ENCODE assay signal across 20 cellular contexts in genomic region chr9:89639961-89640360, GRCh38. TPM values are rescaled to one million over a fixed set of nuclear protein-coding genes. Genes with fewer than 3 reads are reported as not detected.
DNase-seq lines count a peak whose midpoint lies in the region; ATAC-seq and TF ChIP-seq lines count a peak whose summit lies in the region.
"Had no signal": no experiment of that assay in that cellular context is flagged by ENCODE, and none has a peak within 500 bp of the region (broad histone marks: within the 10 kb centered on the region; RNA-seq: fewer than 3 reads in every experiment).

No MANE protein-coding gene starts in this region.

- no peak for TF ChIP-seq POLR2A in stomach (IDR thresholded peaks at IDR 0.05)

- intact Hi-C loops in left ventricle myocardium inferior (cut with micrococcal nuclease), result no loop called here
- intact Hi-C loops in left ventricle myocardium superior (cut with micrococcal nuclease), result no loop called here
- intact Hi-C loops in stomach (cut with DNase I; ENCODE audit: low total_unique reads), result no loop called here

- peaks cover 44% of the 10 kb centered on the region for H3K4me1 ChIP-seq in left ventricle myocardium inferior
- peaks cover 20 to 44% (median 31%) of the 10 kb centered on the region in 4 donors for H3K4me1 ChIP-seq in stomach
- H3K4me1 ChIP-seq: A549, parathyroid adenoma had no signal

- TF ChIP-seq CTCF in left ventricle myocardium inferior (IDR thresholded peaks at IDR 0.05; ENCODE audit: borderline replicate concordance), result no peak
- no peak for TF ChIP-seq CTCF in nephron (IDR thresholded peaks at IDR 0.05; ENCODE audit: unreplicated experiment in 3 of 3)
- no peak for TF ChIP-seq CTCF in stomach (IDR thresholded peaks at IDR 0.05)

- H3K9me3 Mint-ChIP-seq in nephron, result no peaks in the 10 kb centered on the region
- H3K9me3 Mint-ChIP-seq: activated B cell treated with CpG ODN at 0.5 μM for 24 hours; CD4-positive, alpha-beta memory T cell had no signal

- DNase-seq in left ventricle myocardium inferior (no peak), left ventricle myocardium superior (no peak), stomach (no peak), cerebellar cortex (ENCODE audit: low spot score) (no peak), SIG-M5 (lab: John Stamatoyannopoulos, UW) (no peak), cerebellar nuclear complex (lab: John Stamatoyannopoulos, UW) (no peak)
- no peak for DNase-seq in activated CD8-positive, alpha-beta memory T cell treated with anti-CD3 and anti-CD28 coated beads, Interleukin-2, amount 50 U/mL, for 48 hours
- DNase-seq: activated B cell treated with CpG ODN at 0.5 μM for 24 hours; activated CD8-positive, alpha-beta memory T cell treated with anti-CD3 and anti-CD28 coated beads for 24 hours; amniotic stem cell; CD4-positive, alpha-beta memory T cell; DMS79; NCI-H187; SHP77; T-helper 2 cell had no signal

- H3K27ac Mint-ChIP-seq in nephron, result peak overlapping the region; percentile 50 to 78 (median 74)
- H3K27ac Mint-ChIP-seq: activated B cell treated with CpG ODN at 0.5 μM for 24 hours; CD4-positive, alpha-beta memory T cell had no signal

- no peak for ATAC-seq in left ventricle myocardium superior
- ATAC-seq: A549 had no signal

- H3K4me3 Mint-ChIP-seq in nephron, result peak overlapping the region in 1 of 3 experiments; percentile 53
- H3K4me3 Mint-ChIP-seq: activated B cell treated with CpG ODN at 0.5 μM for 24 hours; CD4-positive, alpha-beta memory T cell had no signal

- H3K4me3 ChIP-seq in left ventricle myocardium inferior, result peak overlapping the region; percentile 30
- H3K4me3 ChIP-seq in stomach, result no peak overlapping the region
- H3K4me3 ChIP-seq: A549 had no signal

- H3K27me3 Mint-ChIP-seq in nephron (ENCODE audit: low read depth), result peaks cover 20% of the 10 kb centered on the region
- H3K27me3 Mint-ChIP-seq: activated B cell treated with CpG ODN at 0.5 μM for 24 hours; CD4-positive, alpha-beta memory T cell had no signal

- H3K27ac ChIP-seq in left ventricle myocardium inferior (replicated peaks) (peak overlapping the region; percentile 89), stomach (peak overlapping the region in 4 of 5 donors; percentile 48 to 83 (median 68))
- H3K27ac ChIP-seq: A549, parathyroid adenoma had no signal

- peaks cover 44% of the 10 kb centered on the region for H3K4me1 Mint-ChIP-seq in nephron
- H3K4me1 Mint-ChIP-seq: activated B cell treated with CpG ODN at 0.5 μM for 24 hours; CD4-positive, alpha-beta memory T cell had no signal

- no peak for TF ChIP-seq EP300 in stomach (IDR thresholded peaks at IDR 0.05)

- 75 to 100% (median 90%) methylated on average over 3 to 5 of the region's 5 CpGs for WGBS in stomach, 5 donors

- H3K27me3 ChIP-seq in left ventricle myocardium inferior (ENCODE audit: low read depth) (no peaks in the 10 kb centered on the region), stomach (no peaks in the 10 kb centered on the region)

- H3K36me3 Mint-ChIP-seq in nephron (ENCODE audit: low read depth), result no peaks in the 10 kb centered on the region
- H3K36me3 Mint-ChIP-seq: CD4-positive, alpha-beta memory T cell had no signal

- H3K36me3 ChIP-seq in left ventricle myocardium inferior (no peaks in the 10 kb centered on the region), stomach (no peaks in the 10 kb centered on the region)

- H3K9me3 ChIP-seq in left ventricle myocardium inferior (replicated peaks) (no peaks in the 10 kb centered on the region), stomach (no peaks in the 10 kb centered on the region)
- H3K9me3 ChIP-seq: A549 had no signal

RNA-seq across cellular contexts. Expression of gene GADD45G, which starts 35.1 kb away (rescaled TPM):
- 44.5 TPM for total RNA-seq in left ventricle myocardium inferior
- total RNA-seq in left ventricle myocardium superior, result 54.0 TPM
- 100 to 1,000 TPM in 2 of 5 donors, 10 to 100 TPM in 1, 1 to 10 TPM in 2; 6.8 to 121 (median 24.9) TPM for total RNA-seq in stomach
- polyA plus RNA-seq in stomach, result 100 to 1,000 TPM in 2 of 3 donors, 10 to 100 TPM in 1; 88.8 to 113 (median 104) TPM
- total RNA-seq: dermis blood vessel endothelial cell had no signal
- polyA plus RNA-seq: fibroblast of lung had no signal
